1 cellular context compared by ENCODE assay signal in the genomic region with DNA sequence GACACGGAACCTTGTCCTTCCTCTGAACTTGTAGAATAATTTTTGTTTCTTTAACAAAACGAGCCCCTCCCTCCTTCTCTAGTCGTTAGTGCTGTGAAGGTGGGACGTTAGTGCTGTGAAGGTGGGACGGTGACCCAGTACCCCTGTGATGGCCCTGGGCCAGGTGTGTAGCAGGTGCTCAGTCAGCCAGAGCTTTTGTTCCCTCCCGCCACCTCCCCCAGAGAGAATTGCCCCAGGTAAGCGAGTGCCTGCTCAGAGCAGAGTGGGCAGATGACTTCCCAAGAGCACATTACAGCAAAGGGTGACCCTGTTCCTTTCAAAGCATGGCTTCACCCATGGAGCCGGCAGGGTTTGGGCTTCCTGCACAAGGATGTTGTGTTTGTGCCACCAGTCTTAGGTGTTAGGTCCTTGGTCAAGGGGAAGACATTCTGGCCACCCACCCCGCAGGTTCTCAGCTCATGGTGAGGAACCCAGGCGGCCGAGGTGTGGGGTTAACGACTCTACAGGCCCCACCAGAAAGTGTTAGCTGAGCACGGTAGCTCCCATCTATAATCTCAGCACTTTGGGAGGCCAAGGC.
TF ChIP-seq lines count a peak whose summit lies in the region.

No MANE protein-coding gene starts in this region.

TF ChIP-seq in HepG2, 621 proteins besides CTCF, POLR2A, EP300 and RAD21 (continued from another document):
- TF ChIP-seq, protein P1, sequence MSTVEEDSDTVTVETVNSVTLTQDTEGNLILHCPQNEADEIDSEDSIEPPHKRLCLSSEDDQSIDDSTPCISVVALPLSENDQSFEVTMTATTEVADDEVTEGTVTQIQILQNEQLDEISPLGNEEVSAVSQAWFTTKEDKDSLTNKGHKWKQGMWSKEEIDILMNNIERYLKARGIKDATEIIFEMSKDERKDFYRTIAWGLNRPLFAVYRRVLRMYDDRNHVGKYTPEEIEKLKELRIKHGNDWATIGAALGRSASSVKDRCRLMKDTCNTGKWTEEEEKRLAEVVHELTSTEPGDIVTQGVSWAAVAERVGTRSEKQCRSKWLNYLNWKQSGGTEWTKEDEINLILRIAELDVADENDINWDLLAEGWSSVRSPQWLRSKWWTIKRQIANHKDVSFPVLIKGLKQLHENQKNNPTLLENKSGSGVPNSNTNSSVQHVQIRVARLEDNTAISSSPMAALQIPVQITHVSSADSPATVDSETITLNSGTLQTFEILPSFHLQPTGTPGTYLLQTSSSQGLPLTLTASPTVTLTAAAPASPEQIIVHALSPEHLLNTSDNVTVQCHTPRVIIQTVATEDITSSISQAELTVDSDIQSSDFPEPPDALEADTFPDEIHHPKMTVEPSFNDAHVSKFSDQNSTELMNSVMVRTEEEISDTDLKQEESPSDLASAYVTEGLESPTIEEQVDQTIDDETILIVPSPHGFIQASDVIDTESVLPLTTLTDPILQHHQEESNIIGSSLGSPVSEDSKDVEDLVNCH (CRISPR knock-in tag; IDR thresholded peaks at IDR 0.05) = no peak
- TF ChIP-seq, protein P2, sequence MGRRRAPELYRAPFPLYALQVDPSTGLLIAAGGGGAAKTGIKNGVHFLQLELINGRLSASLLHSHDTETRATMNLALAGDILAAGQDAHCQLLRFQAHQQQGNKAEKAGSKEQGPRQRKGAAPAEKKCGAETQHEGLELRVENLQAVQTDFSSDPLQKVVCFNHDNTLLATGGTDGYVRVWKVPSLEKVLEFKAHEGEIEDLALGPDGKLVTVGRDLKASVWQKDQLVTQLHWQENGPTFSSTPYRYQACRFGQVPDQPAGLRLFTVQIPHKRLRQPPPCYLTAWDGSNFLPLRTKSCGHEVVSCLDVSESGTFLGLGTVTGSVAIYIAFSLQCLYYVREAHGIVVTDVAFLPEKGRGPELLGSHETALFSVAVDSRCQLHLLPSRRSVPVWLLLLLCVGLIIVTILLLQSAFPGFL (CRISPR knock-in tag; IDR thresholded peaks at IDR 0.05) = no peak
- TF ChIP-seq, protein P3, sequence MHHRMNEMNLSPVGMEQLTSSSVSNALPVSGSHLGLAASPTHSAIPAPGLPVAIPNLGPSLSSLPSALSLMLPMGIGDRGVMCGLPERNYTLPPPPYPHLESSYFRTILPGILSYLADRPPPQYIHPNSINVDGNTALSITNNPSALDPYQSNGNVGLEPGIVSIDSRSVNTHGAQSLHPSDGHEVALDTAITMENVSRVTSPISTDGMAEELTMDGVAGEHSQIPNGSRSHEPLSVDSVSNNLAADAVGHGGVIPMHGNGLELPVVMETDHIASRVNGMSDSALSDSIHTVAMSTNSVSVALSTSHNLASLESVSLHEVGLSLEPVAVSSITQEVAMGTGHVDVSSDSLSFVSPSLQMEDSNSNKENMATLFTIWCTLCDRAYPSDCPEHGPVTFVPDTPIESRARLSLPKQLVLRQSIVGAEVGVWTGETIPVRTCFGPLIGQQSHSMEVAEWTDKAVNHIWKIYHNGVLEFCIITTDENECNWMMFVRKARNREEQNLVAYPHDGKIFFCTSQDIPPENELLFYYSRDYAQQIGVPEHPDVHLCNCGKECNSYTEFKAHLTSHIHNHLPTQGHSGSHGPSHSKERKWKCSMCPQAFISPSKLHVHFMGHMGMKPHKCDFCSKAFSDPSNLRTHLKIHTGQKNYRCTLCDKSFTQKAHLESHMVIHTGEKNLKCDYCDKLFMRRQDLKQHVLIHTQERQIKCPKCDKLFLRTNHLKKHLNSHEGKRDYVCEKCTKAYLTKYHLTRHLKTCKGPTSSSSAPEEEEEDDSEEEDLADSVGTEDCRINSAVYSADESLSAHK (CRISPR knock-in tag; IDR thresholded peaks at IDR 0.05; ENCODE audit: borderline replicate concordance) = no peak
- no peak for TF ChIP-seq ZNF598 (CRISPR knock-in tag; IDR thresholded peaks at IDR 0.05; ENCODE audit: borderline replicate concordance)
- TF ChIP-seq MEF2D (CRISPR knock-in tag; IDR thresholded peaks at IDR 0.05) = no peak
- TF ChIP-seq, protein P4, sequence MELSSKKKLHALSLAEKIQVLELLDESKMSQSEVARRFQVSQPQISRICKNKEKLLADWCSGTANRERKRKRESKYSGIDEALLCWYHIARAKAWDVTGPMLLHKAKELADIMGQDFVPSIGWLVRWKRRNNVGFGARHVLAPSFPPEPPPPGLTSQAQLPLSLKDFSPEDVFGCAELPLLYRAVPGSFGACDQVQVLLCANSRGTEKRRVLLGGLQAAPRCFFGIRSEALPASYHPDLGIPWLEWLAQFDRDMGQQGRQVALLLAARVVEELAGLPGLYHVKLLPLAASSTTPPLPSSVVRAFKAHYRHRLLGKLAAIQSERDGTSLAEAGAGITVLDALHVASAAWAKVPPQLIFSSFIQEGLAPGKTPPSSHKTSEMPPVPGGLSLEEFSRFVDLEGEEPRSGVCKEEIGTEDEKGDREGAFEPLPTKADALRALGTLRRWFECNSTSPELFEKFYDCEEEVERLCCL (CRISPR knock-in tag; IDR thresholded peaks at IDR 0.05; ENCODE audit: borderline replicate concordance) = no peak
- TF ChIP-seq MIER3 (CRISPR knock-in tag; IDR thresholded peaks at IDR 0.05; ENCODE audit: borderline replicate concordance) = no peak
- TF ChIP-seq STAT5B (CRISPR knock-in tag; IDR thresholded peaks at IDR 0.05) = no peak
- no peak for TF ChIP-seq ZNF274 (CRISPR knock-in tag; IDR thresholded peaks at IDR 0.05)
